8 cellular contexts compared by ENCODE assay signal in genomic region chr5:159263569-159263905, GRCh38. TPM values are rescaled to one million over a fixed set of nuclear protein-coding genes. Genes with fewer than 3 reads are reported as not detected.
DNase-seq lines count a peak whose midpoint lies in the region; ATAC-seq and TF ChIP-seq lines count a peak whose summit lies in the region.

No MANE protein-coding gene starts in this region.

- no peak for TF ChIP-seq POLR2A in thyroid gland (IDR thresholded peaks at IDR 0.05)

- peak overlapping the region; percentile 99 for H3K27ac Mint-ChIP-seq in activated CD8-positive, alpha-beta memory T cell treated with anti-CD3 and anti-CD28 coated beads, Interleukin-2, amount 10 ng/mL, durations not matched to agents 7 days and 5 days

- H3K27me3 Mint-ChIP-seq in activated CD8-positive, alpha-beta memory T cell treated with anti-CD3 and anti-CD28 coated beads, Interleukin-2, amount 10 ng/mL, durations not matched to agents 7 days and 5 days, result peaks cover 2% of the 10 kb centered on the region

- peak overlapping the region; percentile 86 to 91 for H3K4me3 ChIP-seq in ascending aorta
- peak overlapping the region; percentile 61 to 93 for H3K4me3 ChIP-seq in left lung
- H3K4me3 ChIP-seq in thyroid gland (replicated peaks in 1 of 3), result peak overlapping the region; percentile 72 to 98 (median 80)

- CTCF ChIA-PET in activated CD8-positive, alpha-beta memory T cell treated with anti-CD3 and anti-CD28 coated beads, Interleukin-2, amount 10 ng/mL, durations not matched to agents 7 days and 5 days (lab: Charles Lee), result interaction anchor here (1.5 kb wide), 1 partner anchor 56 kb away, joined by 3 read pairs; no protein-coding TSS in a partner anchor

- no peak for ATAC-seq in activated CD8-positive, alpha-beta memory T cell treated with anti-CD3 and anti-CD28 coated beads, Interleukin-2, amount 10 ng/mL, durations not matched to agents 7 days and 5 days
- ATAC-seq in HG03196 (IDR thresholded peaks at IDR 0.05; ENCODE audit: unreplicated experiment) (peak; percentile 15), left lung (peak; percentile 31), HG03469 (IDR thresholded peaks at IDR 0.05; ENCODE audit: unreplicated experiment) (no peak)

- peak overlapping the region; percentile 96 for H3K4me3 Mint-ChIP-seq in activated CD8-positive, alpha-beta memory T cell treated with anti-CD3 and anti-CD28 coated beads, Interleukin-2, amount 10 ng/mL, durations not matched to agents 7 days and 5 days

- no peaks in the 10 kb centered on the region for H3K27me3 ChIP-seq in ascending aorta
- H3K27me3 ChIP-seq in left lung, result no peaks in the 10 kb centered on the region
- no peaks in the 10 kb centered on the region for H3K27me3 ChIP-seq in thyroid gland

- WGBS in thyroid gland, 2 donors, result 3 to 7% methylated on average over 10 of the region's 10 CpGs

- H3K9me3 Mint-ChIP-seq in activated CD8-positive, alpha-beta memory T cell treated with anti-CD3 and anti-CD28 coated beads, Interleukin-2, amount 10 ng/mL, durations not matched to agents 7 days and 5 days (ENCODE audit: low read depth), result peaks cover 7% of the 10 kb centered on the region

- H3K4me1 Mint-ChIP-seq in activated CD8-positive, alpha-beta memory T cell treated with anti-CD3 and anti-CD28 coated beads, Interleukin-2, amount 10 ng/mL, durations not matched to agents 7 days and 5 days, result peaks cover 33% of the 10 kb centered on the region

- DNase-seq in activated CD8-positive, alpha-beta memory T cell treated with anti-CD3 and anti-CD28 coated beads, Interleukin-2, amount 10 ng/mL, durations not matched to agents 7 days and 5 days, result no peak
- DNase-seq in activated CD8-positive, alpha-beta memory T cell treated with anti-CD3 and anti-CD28 coated beads for 24 hours, result no peak
- DNase-seq in ascending aorta (ENCODE audit: low spot score in 2 of 2) (no peak), left lung (no peak), thyroid gland (no peak), NCI-H128 (lab: John Stamatoyannopoulos, UW; ENCODE audit: unreplicated experiment) (no peak)

- no peaks in the 10 kb centered on the region for H3K36me3 ChIP-seq in ascending aorta
- no peaks in the 10 kb centered on the region for H3K36me3 ChIP-seq in left lung
- H3K36me3 ChIP-seq in thyroid gland, result no peaks in the 10 kb centered on the region

- TF ChIP-seq CTCF in ascending aorta (IDR thresholded peaks at IDR 0.05), result no peak
- TF ChIP-seq CTCF in left lung (IDR thresholded peaks at IDR 0.05), result no peak
- no peak for TF ChIP-seq CTCF in thyroid gland (IDR thresholded peaks at IDR 0.05)

- intact Hi-C loops in ascending aorta (cut with DNase I), result loop anchor here (1.0 to 2.0 kb wide), 2 partner anchors 54 to 107 kb away; partner anchors contain the start of gene RNF145
- intact Hi-C loops in left lung (cut with DNase I), result no loop called here
- intact Hi-C loops in thyroid gland (cut with DNase I), result loop anchor here (5.0 kb wide), 1 partner anchor 106 kb away; no protein-coding TSS in a partner anchor

- peak overlapping the region; percentile 88 to 94 for H3K27ac ChIP-seq in ascending aorta
- peak overlapping the region; percentile 90 to 96 for H3K27ac ChIP-seq in left lung
- H3K27ac ChIP-seq in thyroid gland, result peak overlapping the region in 2 of 3 donors; percentile 75 to 91

- peaks cover 45% of the 10 kb centered on the region for H3K36me3 Mint-ChIP-seq in activated CD8-positive, alpha-beta memory T cell treated with anti-CD3 and anti-CD28 coated beads, Interleukin-2, amount 10 ng/mL, durations not matched to agents 7 days and 5 days

- peaks cover 0 to 10% of the 10 kb centered on the region in 2 donors for H3K4me1 ChIP-seq in ascending aorta
- H3K4me1 ChIP-seq in left lung, result peaks cover 3 to 19% of the 10 kb centered on the region in 2 donors
- H3K4me1 ChIP-seq in thyroid gland, result peaks cover 0 to 15% of the 10 kb centered on the region in 2 donors

- no peaks in the 10 kb centered on the region for H3K9me3 ChIP-seq in ascending aorta
- H3K9me3 ChIP-seq in left lung, result no peaks in the 10 kb centered on the region
- H3K9me3 ChIP-seq in thyroid gland, result no peaks in the 10 kb centered on the region

RNA-seq across cellular contexts. Expression of gene UBLCP1, which starts 0.4 kb away (rescaled TPM):
- 10 to 100 TPM; 21.4 to 31.0 TPM for total RNA-seq in activated CD8-positive, alpha-beta memory T cell treated with anti-CD3 and anti-CD28 coated beads, Interleukin-2, amount 10 ng/mL, durations not matched to agents 7 days and 5 days
- total RNA-seq in ascending aorta (11.0 TPM), left lung (10 to 100 TPM; 29.9 to 32.5 TPM), thyroid gland (10 to 100 TPM; 14.9 to 21.1 (median 19.3) TPM)

RNA-seq across cellular contexts. Expression of gene RNF145, which starts 54.2 kb away (rescaled TPM):
- 100 to 1,000 TPM in 1 of 2 experiments, 10 to 100 TPM in 1; 93.9 to 111 TPM for total RNA-seq in activated CD8-positive, alpha-beta memory T cell treated with anti-CD3 and anti-CD28 coated beads, Interleukin-2, amount 10 ng/mL, durations not matched to agents 7 days and 5 days
- total RNA-seq in ascending aorta (47.8 TPM), left lung (100 to 1,000 TPM; 164 to 216 TPM), thyroid gland (10 to 100 TPM; 59.5 to 88.6 (median 75.6) TPM)

Comparison
In these comparisons a context has a peak if more than half of its experiments do, and no peak if none do; other contexts are left out.
1. ATAC-seq: peak in HG03196 (single experiment) and left lung (single experiment); none in activated CD8-positive, alpha-beta memory T cell treated with anti-CD3 and anti-CD28 coated beads, Interleukin-2, amount 10 ng/mL, durations not matched to agents 7 days and 5 days (single experiment) and HG03469 (single experiment).
2. intact Hi-C loops: an anchor here in ascending aorta (1.0 to 2.0 kb wide) and thyroid gland (5.0 kb wide); none called in left lung.
3. Peak in every context shown above with its lines, with median percentiles within 50 percentile points of each other: H3K27ac ChIP-seq and H3K4me3 ChIP-seq.